ENCODE assay signal across 8 cellular contexts in the genomic region with DNA sequence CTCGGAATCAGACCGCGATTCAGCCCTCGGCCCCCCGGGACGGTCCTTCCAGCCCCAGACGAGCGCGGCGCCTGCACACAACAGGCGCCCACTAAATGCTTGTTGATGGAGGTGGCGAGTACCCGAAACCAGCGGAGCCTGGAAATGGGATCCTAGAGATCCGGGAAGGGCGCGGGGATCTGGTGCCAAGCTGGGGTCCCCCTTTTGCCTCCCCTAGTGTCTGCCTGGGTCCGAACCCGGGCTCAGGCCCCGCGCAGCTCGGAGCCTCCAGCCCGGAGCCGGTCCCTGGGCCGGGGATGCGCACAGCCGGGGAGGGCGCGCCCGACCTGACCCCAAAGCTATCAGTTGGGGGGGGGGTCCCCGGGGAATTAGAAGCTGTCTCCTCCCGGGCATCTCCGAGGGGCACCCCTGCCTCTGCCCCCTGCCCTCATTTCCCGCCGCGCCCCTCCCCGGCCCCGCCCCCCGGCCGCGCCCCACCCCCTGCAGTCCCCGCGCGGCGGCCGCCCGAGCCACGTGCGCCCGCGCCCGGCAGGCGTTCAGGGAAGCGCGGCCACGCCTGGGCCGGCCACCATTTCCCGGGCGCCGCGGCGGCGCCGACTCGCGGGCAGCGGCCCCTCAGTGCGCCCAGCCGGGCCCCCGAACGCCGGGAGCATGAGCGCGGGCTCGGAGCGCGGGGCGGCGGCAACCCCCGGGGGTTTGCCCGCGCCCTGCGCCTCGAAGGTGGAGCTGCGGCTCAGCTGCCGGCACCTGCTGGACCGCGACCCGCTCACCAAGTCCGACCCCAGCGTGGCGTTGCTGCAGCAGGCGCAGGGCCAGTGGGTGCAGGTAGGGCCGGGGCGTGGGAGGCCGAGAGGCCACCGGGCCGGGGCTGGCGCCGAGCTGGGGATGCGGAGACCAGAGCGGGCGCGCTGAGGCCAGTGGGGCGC. TPM values are rescaled to one million over a fixed set of nuclear protein-coding genes. Genes with fewer than 3 reads are reported as not detected.
DNase-seq lines count a peak whose midpoint lies in the region; ATAC-seq and TF ChIP-seq lines count a peak whose summit lies in the region.

A gene (plus strand): TSS at position 512 of the 926 bp plus-strand sequence. CDS start 140 bp downstream, at position 652.

- intact Hi-C loops in dorsolateral prefrontal cortex (cut with DNase I) = no loop called here

- H3K9ac ChIP-seq in MM.1S (ENCODE audit: low read length) = no peak within 1 kb of the TSS

- no peaks in the 10 kb centered on the region for H3K9me2 ChIP-seq in MM.1S (replicated peaks; ENCODE audit: insufficient read depth, low read length)

- H2AFZ ChIP-seq in MM.1S (ENCODE audit: low read length) = no peak within 1 kb of the TSS
- H2AFZ ChIP-seq in osteoblast (ENCODE audit: low read length) = peak within 1 kb of the TSS; percentile 87

- H3K9me3 ChIP-seq in MM.1S (replicated peaks; ENCODE audit: insufficient read depth, low read length) (no peaks in the 10 kb centered on the region), osteoblast (ENCODE audit: low read depth, low read length) (no peaks in the 10 kb centered on the region)

- H3K4me3 ChIP-seq in MM.1S (ENCODE audit: low read length) (peak within 1 kb of the TSS; percentile 33; the same call in 1 of the 2 replicates), dorsolateral prefrontal cortex (peak within 1 kb of the TSS in 54 of 59 donors; percentile 14 to 60 (median 41)), osteoblast (ENCODE audit: insufficient read depth, low read length) (peak within 1 kb of the TSS; percentile 72)

- no peak within 1 kb of the TSS for H3K27ac ChIP-seq in MM.1S (ENCODE audit: low read length)
- peak within 1 kb of the TSS in 2 of 59 donors; percentile 36 to 45 for H3K27ac ChIP-seq in dorsolateral prefrontal cortex
- H3K27ac ChIP-seq in osteoblast (ENCODE audit: low read depth, low read length) = peak within 1 kb of the TSS; percentile 39

- H4K20me1 ChIP-seq in MM.1S (ENCODE audit: insufficient read depth, low read length) (no peaks in the 10 kb centered on the region), osteoblast (ENCODE audit: insufficient read depth, low read length) (no peaks in the 10 kb centered on the region)

- H3K4me1 ChIP-seq in MM.1S (ENCODE audit: low read length) (no peaks in the 10 kb centered on the region), osteoblast (ENCODE audit: insufficient read depth, low read length) (peaks cover 6% of the 10 kb centered on the region)

- H3K27me3 ChIP-seq in MM.1S (replicated peaks; ENCODE audit: insufficient read depth, low read length) (0 out of 2 replicates have a peak, but pooled peaks cover 7% of the 10 kb centered on the region), dorsolateral prefrontal cortex (peaks cover 0 to 40% (median 16%) of the 10 kb centered on the region in 45 donors), osteoblast (ENCODE audit: insufficient read depth, low read length) (no peaks in the 10 kb centered on the region)

- TF ChIP-seq CTCF in MM.1S (IDR thresholded peaks at IDR 0.05; ENCODE audit: low read length) (no peak), dorsolateral prefrontal cortex (IDR thresholded peaks at IDR 0.05 in 54 of 56, conservative IDR thresholded peaks at IDR 0.05 in 2 of 56; ENCODE audit: low read depth in 1 of 56, partially characterized antibody in 56 of 56) (no peak), osteoblast (IDR thresholded peaks at IDR 0.05; ENCODE audit: extremely low read depth, low read depth, low read length) (no peak)

- H3K4me2 ChIP-seq in MM.1S (ENCODE audit: low read depth, low read length) = peak within 1 kb of the TSS; percentile 59
- H3K4me2 ChIP-seq in osteoblast (ENCODE audit: insufficient read depth, low read length) = peak within 1 kb of the TSS; percentile 85

- H3F3A ChIP-seq in MM.1S (ENCODE audit: insufficient read depth, low read length) = no peaks in the 10 kb centered on the region

- ATAC-seq in HG03565 (IDR thresholded peaks at IDR 0.05; ENCODE audit: unreplicated experiment) = no peak

- H3K79me2 ChIP-seq in MM.1S (ENCODE audit: low read length) (no peaks in the 10 kb centered on the region), osteoblast (ENCODE audit: insufficient read depth, low read length) (peaks cover 21% of the 10 kb centered on the region)

- peak; percentile 37 for DNase-seq in NCI-H2227 (lab: John Stamatoyannopoulos, UW; ENCODE audit: unreplicated experiment)
- DNase-seq in NCI-H2227 treated with DMSO at 0.1 percent for 48 hours (lab: John Stamatoyannopoulos, UW) = no peak
- DNase-seq in MM.1S = no peak
- no peak for DNase-seq in dorsolateral prefrontal cortex
- peak; percentile 95 for DNase-seq in osteoblast (ENCODE audit: insufficient read length, low spot score, missing footprints)
- DNase-seq in amniotic stem cell (lab: John Stamatoyannopoulos, UW) = no peak
- no peak for DNase-seq in NCI-H774 (lab: John Stamatoyannopoulos, UW)

- H3K36me3 ChIP-seq in MM.1S (replicated peaks; ENCODE audit: insufficient read depth, low read length) (no peaks in the 10 kb centered on the region), osteoblast (ENCODE audit: insufficient read depth, low read length) (peaks cover 7% of the 10 kb centered on the region)

RNA-seq across cellular contexts. Expression of the gene that starts here (rescaled TPM):
- total RNA-seq in dorsolateral prefrontal cortex (10 to 100 TPM in 116 of 120 experiments, 1 to 10 TPM in 4; 6.2 to 47.0 (median 21.1) TPM), osteoblast (7.2 and 21.8 TPM in 2 replicates)

Comparison
In these comparisons a context has a peak if more than half of its experiments do, and no peak if none do; other contexts are left out.
1. DNase-seq: peak in NCI-H2227 (single experiment) and osteoblast (single experiment); none in NCI-H2227 treated with DMSO at 0.1 percent for 48 hours (single experiment), MM.1S (single experiment), dorsolateral prefrontal cortex (0 of 10), amniotic stem cell (single experiment) and NCI-H774 (single experiment).
2. Peak in every context shown above with its lines, with median percentiles within 50 percentile points of each other: H3K4me3 ChIP-seq.